In genomic region chr15:101641134-101641764, GRCh38 we compare ENCODE assay signal across 8 cellular contexts. TPM values are rescaled to one million over a fixed set of nuclear protein-coding genes. Genes with fewer than 3 reads are reported as not detected.
DNase-seq lines count a peak whose midpoint lies in the region; ATAC-seq, FAIRE-seq and TF ChIP-seq lines count a peak whose summit lies in the region.

No MANE protein-coding gene starts in this region.

- ATAC-seq in HepG2 (peak; percentile 59), HG02610 (IDR thresholded peaks at IDR 0.05; ENCODE audit: unreplicated experiment) (no peak)

- H3K27me3 ChIP-seq in colonic mucosa: no peaks in the 10 kb centered on the region
- H3K27me3 ChIP-seq in HepG2 (ENCODE audit: control insufficient read depth in 1 of 2, insufficient read depth in 2 of 2, low read length in 2 of 2): no peaks in the 10 kb centered on the region

- DNase-seq in G401 (ENCODE audit: low spot score) (peak; percentile 81), NCI-H2171 treated with DMSO at 0.1 percent for 48 hours (lab: John Stamatoyannopoulos, UW) (peak; percentile 81), colonic mucosa (peak; percentile 82), HepG2 (ENCODE audit: low spot score) (peak; percentile 52)
- DNase-seq in activated CD4-positive, alpha-beta T cell treated with anti-CD3 and anti-CD28 coated beads, Interleukin-2, amount 10 ng/mL, durations not matched to agents 24 days and 14 days: peak; percentile 93
- peak; percentile 50 to 69 for DNase-seq in stimulated activated CD4-positive, alpha-beta T cell treated with anti-CD3 and anti-CD28 coated beads, Interleukin-4, amount 100 ng/mL, for 48 hours (ENCODE audit: low read depth in 2 of 2)

- CTCF ChIA-PET in HEK293 (lab: Yijun Ruan, JAX): interaction anchor here (0.6 to 5.4 kb wide), 92 partner anchors 8 to 1815 kb away, joined by 3 to 64 read pairs (median 5); partner anchors contain the start of genes SNRPA1 and TM2D3
- CTCF ChIA-PET in HepG2 (lab: Yijun Ruan, JAX; ENCODE audit: low intra/inter-chr PET ratio, low total read pairs): interaction anchor here (1.2 to 2.1 kb wide), 7 partner anchors 10 to 365 kb away, joined by 3 to 11 read pairs (median 5); no protein-coding TSS in a partner anchor

- FAIRE-seq in HepG2 (lab: Jason Lieb, UNC): peak; percentile 86

- H3K27ac ChIP-seq in HEK293 (ENCODE audit: extremely low read depth, low read depth, low read length) (no peak overlapping the region), colonic mucosa (peak overlapping the region; percentile 52), HepG2 (ENCODE audit: extremely low read length, insufficient read depth, low read length) (no peak overlapping the region)

- H3K4me1 Mint-ChIP-seq in activated CD4-positive, alpha-beta T cell treated with anti-CD3 and anti-CD28 coated beads, Interleukin-2, amount 10 ng/mL, durations not matched to agents 24 days and 14 days: peaks cover 18% of the 10 kb centered on the region

- H4K20me1 ChIP-seq in HepG2 (ENCODE audit: insufficient read depth, low read length): no peaks in the 10 kb centered on the region

- peaks cover 44% of the 10 kb centered on the region for H3K36me3 Mint-ChIP-seq in activated CD4-positive, alpha-beta T cell treated with anti-CD3 and anti-CD28 coated beads, Interleukin-2, amount 10 ng/mL, durations not matched to agents 24 days and 14 days (ENCODE audit: low read depth)

- no peaks in the 10 kb centered on the region for H3K79me2 ChIP-seq in HepG2 (ENCODE audit: insufficient read depth, low read length)

- H2AFZ ChIP-seq in HepG2 (ENCODE audit: low read length): no peak overlapping the region

- H3K9me3 ChIP-seq in HEK293 (ENCODE audit: control insufficient read depth, insufficient read depth, low read depth, low read length) (no peaks in the 10 kb centered on the region), colonic mucosa (no peaks in the 10 kb centered on the region), HepG2 (ENCODE audit: low read length) (no peaks in the 10 kb centered on the region)

- peak overlapping the region; percentile 27 for H3K4me3 Mint-ChIP-seq in activated CD4-positive, alpha-beta T cell treated with anti-CD3 and anti-CD28 coated beads, Interleukin-2, amount 10 ng/mL, durations not matched to agents 24 days and 14 days

- H3K9ac ChIP-seq in colonic mucosa (ENCODE audit: low read depth in 2 of 2, low read length in 2 of 2) (no peak overlapping the region), HepG2 (ENCODE audit: insufficient read depth, low read depth, low read length) (no peak overlapping the region)

- peak; percentile 73 for TF ChIP-seq CTCF in HEK293 (tag by site-specific recombination; IDR thresholded peaks at IDR 0.05)
- TF ChIP-seq CTCF in colonic mucosa (IDR thresholded peaks at IDR 0.05): peak; percentile 97
- TF ChIP-seq CTCF in HepG2 (CRISPR knock-in tag; IDR thresholded peaks at IDR 0.05): peak; percentile 89

- no peaks in the 10 kb centered on the region for H3K9me3 Mint-ChIP-seq in activated CD4-positive, alpha-beta T cell treated with anti-CD3 and anti-CD28 coated beads, Interleukin-2, amount 10 ng/mL, durations not matched to agents 24 days and 14 days

- no peak for TF ChIP-seq EP300 in HepG2 (IDR thresholded peaks at IDR 0.05; ENCODE audit: low read depth in 2 of 2, low read length in 2 of 2)
- TF ChIP-seq EP300 in HepG2 (CRISPR knock-in tag; IDR thresholded peaks at IDR 0.05; ENCODE audit: borderline replicate concordance): no peak

- WGBS in HepG2 (ENCODE audit: low lambda C conversion rate): 19% methylated on average over 7 of the region's 7 CpGs

- peak; percentile 84 for TF ChIP-seq RAD21 in HepG2 (CRISPR knock-in tag; IDR thresholded peaks at IDR 0.05)

- H3K27me3 Mint-ChIP-seq in activated CD4-positive, alpha-beta T cell treated with anti-CD3 and anti-CD28 coated beads, Interleukin-2, amount 10 ng/mL, durations not matched to agents 24 days and 14 days: no peaks in the 10 kb centered on the region

- POLR2A ChIA-PET in HEK293 (lab: Yijun Ruan, JAX) (interaction anchor here (1.1 kb wide), 1 partner anchor 10 kb away, joined by 3 read pairs; the partner anchor contains the start of gene TM2D3), HepG2 (lab: Yijun Ruan, JAX) (interaction anchor here (1.1 kb wide), 1 partner anchor 113 kb away, joined by 3 read pairs; no protein-coding TSS in a partner anchor)

- no peak overlapping the region for H3K4me2 ChIP-seq in HepG2 (ENCODE audit: low read depth, low read length)

- in situ Hi-C loops in G401 (cut with HindIII; ENCODE audit: low sequenced_read_pairs) (no loop called here), HepG2 (cut with HindIII; ENCODE audit: extremely low pct_ligation_motif_present, low pct_unique_long_range_greater_than_20kb) (loop anchor here (5.0 to 10.0 kb wide), 2 partner anchors 99 to 206 kb away; no protein-coding TSS in a partner anchor)

- H3K27ac Mint-ChIP-seq in activated CD4-positive, alpha-beta T cell treated with anti-CD3 and anti-CD28 coated beads, Interleukin-2, amount 10 ng/mL, durations not matched to agents 24 days and 14 days: peak overlapping the region; percentile 79

- H3K4me3 ChIP-seq in HEK293 (ENCODE audit: low read depth, low read length): no peak overlapping the region
- no peak overlapping the region for H3K4me3 ChIP-seq in colonic mucosa
- H3K4me3 ChIP-seq in HepG2 (replicated peaks in 1 of 3; ENCODE audit: insufficient read depth in 1 of 3, low read depth in 2 of 3, low read length in 3 of 3): no peak overlapping the region

- TF ChIP-seq POLR2A in HepG2 (IDR thresholded peaks at IDR 0.05; ENCODE audit: insufficient read depth in 1 of 2, low read depth in 2 of 2, low read length in 2 of 2): no peak

- intact Hi-C loops in activated CD4-positive, alpha-beta T cell treated with anti-CD3 and anti-CD28 coated beads, Interleukin-2, amount 10 ng/mL, durations not matched to agents 24 days and 14 days (cut with micrococcal nuclease): loop anchor here (1.0 kb wide), 1 partner anchor 341 kb away; no protein-coding TSS in a partner anchor
- intact Hi-C loops in colonic mucosa (cut with DNase I): loop anchor here (5.0 kb wide), 1 partner anchor 339 kb away; no protein-coding TSS in a partner anchor
- intact Hi-C loops in HepG2 (cut with micrococcal nuclease; ENCODE audit: unreplicated experiment): loop anchor here (2.0 to 5.0 kb wide), 3 partner anchors 100 to 144 kb away; no protein-coding TSS in a partner anchor

- H3K4me1 ChIP-seq in HEK293 (ENCODE audit: control insufficient read depth, insufficient read depth, low read length) (peaks cover 4% of the 10 kb centered on the region; the same call in 1 of the 2 replicates), colonic mucosa (peaks cover 8% of the 10 kb centered on the region), HepG2 (ENCODE audit: insufficient read depth, low read length) (peaks cover 36% of the 10 kb centered on the region)

- BruUV-seq in HepG2 (replicated peaks; lab: Mats Ljungman, UMichigan): no TSS peak

- H3K36me3 ChIP-seq in HEK293 (ENCODE audit: control insufficient read depth in 2 of 2, insufficient read depth in 1 of 2, low read length in 2 of 2) (peaks cover 63 to 67% of the 10 kb centered on the region in 2 experiments), colonic mucosa (peaks cover 11% of the 10 kb centered on the region), HepG2 (replicated peaks in 1 of 2; ENCODE audit: control insufficient read depth in 1 of 2, insufficient read depth in 2 of 2, low read length in 2 of 2) (peaks cover 8 to 47% of the 10 kb centered on the region in 2 experiments)

TF ChIP-seq in HEK293, 187 proteins besides CTCF, POLR2A, EP300 and RAD21 (continues in another document):
- TF ChIP-seq ZNF23 (tag by site-specific recombination; IDR thresholded peaks at IDR 0.05; ENCODE audit: borderline replicate concordance) (no peak), ZNF654 (tag by site-specific recombination; IDR thresholded peaks at IDR 0.05; ENCODE audit: low read depth) (peak; percentile 90), GFI1B (tag by site-specific recombination; IDR thresholded peaks at IDR 0.05) (no peak), ZEB2 (tag by site-specific recombination; IDR thresholded peaks at IDR 0.05) (peak; percentile 48; the same call in 1 of the 2 replicates)

TF ChIP-seq in HepG2, 621 proteins besides CTCF, POLR2A, EP300 and RAD21 (continues in another document):
- TF ChIP-seq KDM5A (IDR thresholded peaks at IDR 0.05; ENCODE audit: borderline replicate concordance, low read length): no peak

RNA-seq across cellular contexts. Expression of gene TM2D3, which starts 10.9 kb away (rescaled TPM):
- 21.9 and 32.2 TPM in 2 replicates for total RNA-seq in G401 (2014; rRNA removed; shearing (Covaris generic))
- 56.2 and 62.7 TPM in 2 replicates for total RNA-seq in activated CD4-positive, alpha-beta T cell treated with anti-CD3 and anti-CD28 coated beads, Interleukin-2, amount 10 ng/mL, durations not matched to agents 24 days and 14 days
- total RNA-seq in colonic mucosa (10 to 100 TPM; 33.7 to 42.7 TPM), HepG2 (2016; rRNA removed; fragmentation: Illumina TruSeq; extraction: Trizol) (17.8 and 31.1 TPM in 2 replicates)
- 8.6 and 9.5 TPM in 2 replicates for total RNA-seq in HepG2 (2016; cell fraction: cytosol; rRNA removed; fragmentation: Illumina TruSeq; extraction: Trizol; ENCODE audit: low read depth)
- 21.0 and 33.6 TPM in 2 replicates for total RNA-seq in HepG2 (2016; cell fraction: insoluble cytoplasmic fraction; rRNA removed; fragmentation: Illumina TruSeq; extraction: Trizol)
- 14.2 and 16.6 TPM in 2 replicates for total RNA-seq in HepG2 (2016; cell fraction: membrane; rRNA removed; fragmentation: Illumina TruSeq; extraction: Trizol)
- 36.0 and 40.5 TPM in 2 replicates for total RNA-seq in HepG2 (2016; cell fraction: nucleus; rRNA removed; fragmentation: Illumina TruSeq; extraction: Trizol)
- 70.6 and 72.7 TPM in 2 replicates for polyA plus RNA-seq in HepG2 (2011; rRNA removed)
- polyA plus RNA-seq in HepG2 (2011; cell fraction: cytosol; rRNA removed): 57.2 and 64.0 TPM in 2 replicates
- 46.5 and 49.1 TPM in 2 replicates for polyA plus RNA-seq in HepG2 (2011; cell fraction: nucleus; rRNA removed)
- 54.2 and 56.1 TPM in 2 replicates for polyA plus RNA-seq in HepG2 (2012)
- polyA plus RNA-seq in HepG2 (2016; cell fraction: cytosol; fragmentation: Illumina TruSeq; extraction: Trizol; ENCODE audit: low read depth): 3.8 TPM in 2 replicates
- polyA plus RNA-seq in HepG2 (2016; cell fraction: insoluble cytoplasmic fraction; fragmentation: Illumina TruSeq; extraction: Trizol; ENCODE audit: low read depth): 18.7 and 22.3 TPM in 2 replicates
- 5.8 and 6.3 TPM in 2 replicates for polyA plus RNA-seq in HepG2 (2016; cell fraction: membrane; fragmentation: Illumina TruSeq; extraction: Trizol; ENCODE audit: low read depth)
- 52.3 and 55.0 TPM in 2 replicates for polyA plus RNA-seq in HepG2 (2016; cell fraction: nucleus; fragmentation: Illumina TruSeq; extraction: Trizol; ENCODE audit: insufficient read depth, low read depth)
- 48.9 and 62.2 TPM in 2 replicates for polyA minus RNA-seq in HepG2 (2011; rRNA and poly(A)+ RNA removed; ENCODE audit: low replicate concordance)
- 32.5 and 41.6 TPM in 2 replicates for polyA minus RNA-seq in HepG2 (2011; cell fraction: cytosol; rRNA and poly(A)+ RNA removed)
- 114 and 124 TPM in 2 replicates for polyA minus RNA-seq in HepG2 (2011; cell fraction: nucleus; rRNA and poly(A)+ RNA removed)
